Comparison of ENCODE assay signal across 8 cellular contexts in genomic region chr3:39106281-39107055, GRCh38. TPM values are rescaled to one million over a fixed set of nuclear protein-coding genes. Genes with fewer than 3 reads are reported as not detected.
DNase-seq lines count a peak whose midpoint lies in the region; ATAC-seq, FAIRE-seq and TF ChIP-seq lines count a peak whose summit lies in the region.

No MANE protein-coding gene starts in this region.

- peak overlapping the region; percentile 92 for H3K4me2 ChIP-seq in HCT116 (ENCODE audit: low read length)

- no peak for FAIRE-seq in small intestine (lab: Jason Lieb, UNC)

- CTCF ChIA-PET in HCT116 (lab: Charles Lee), result interaction anchor here (1.3 kb wide), 1 partner anchor 182 kb away, joined by 8 read pairs; no protein-coding TSS in a partner anchor

- H3K9me2 ChIP-seq in HCT116 (ENCODE audit: insufficient read depth), result no peaks in the 10 kb centered on the region

- H3K9ac ChIP-seq in HCT116 (ENCODE audit: low read length), result peak overlapping the region; percentile 87

- H3K4me1 Mint-ChIP-seq in activated T-helper 17 cell treated with anti-CD3 and anti-CD28 coated beads, Interleukin-2, amount 50 U/mL, for 72 hours, result peaks cover 50% of the 10 kb centered on the region

- no peak for TF ChIP-seq CTCF in HCT116 (IDR thresholded peaks at IDR 0.05 in 2 of 3, conservative IDR thresholded peaks at IDR 0.05 in 1 of 3; ENCODE audit: borderline replicate concordance in 1 of 3, insufficient read depth in 1 of 3, low read depth in 2 of 3, low read length in 2 of 3)

- BruUV-seq in HCT116 (replicated peaks; lab: Mats Ljungman, UMichigan), result TSS peak; percentile 67

- no peaks in the 10 kb centered on the region for H3K27me3 ChIP-seq in HCT116 (ENCODE audit: insufficient read depth, low read length)
- no peaks in the 10 kb centered on the region for H3K27me3 ChIP-seq in small intestine (ENCODE audit: control insufficient read depth in 2 of 2, insufficient read depth in 2 of 2, low read length in 2 of 2)

- DNase-seq in AG20443 (ENCODE audit: low spot score) (peak; percentile 57), HCT116 (ENCODE audit: low read depth, low spot score) (no peak), small intestine (no peak), NCI-H345 (lab: John Stamatoyannopoulos, UW) (no peak), NCI-H2081 (lab: John Stamatoyannopoulos, UW) (no peak)

- peak overlapping the region; percentile 92 for H3K27ac Mint-ChIP-seq in activated T-helper 17 cell treated with anti-CD3 and anti-CD28 coated beads, Interleukin-2, amount 50 U/mL, for 72 hours

- no peak for TF ChIP-seq RAD21 in HCT116 (IDR thresholded peaks at IDR 0.05; ENCODE audit: low read depth)

- H3K4me3 ChIP-seq in HCT116 (replicated peaks in 1 of 2; ENCODE audit: low read depth in 1 of 2, low read length in 2 of 2) (peak overlapping the region; percentile 87 to 96), iPS-11a (ENCODE audit: low read depth, low read length) (peak overlapping the region; percentile 85), small intestine (ENCODE audit: low read depth in 1 of 2, low read length in 2 of 2) (peak overlapping the region; percentile 80 to 87)

- 2 to 7% (median 6%) methylated on average over 37 of the region's 37 CpGs for WGBS in small intestine, 3 donors

- ATAC-seq in HCT116, result no peak; the same call in 1 of the 2 replicates
- ATAC-seq in activated T-helper 17 cell treated with anti-CD3 and anti-CD28 coated beads, Interleukin-2, amount 50 U/mL, for 72 hours (replicated peaks), result no peak
- ATAC-seq in HG02938 (IDR thresholded peaks at IDR 0.05; ENCODE audit: unreplicated experiment), result no peak

- no peak overlapping the region for H2AFZ ChIP-seq in HCT116 (ENCODE audit: low read depth, low read length, poor library complexity, severe bottlenecking)

- POLR2A ChIA-PET in HCT116 (lab: Charles Lee), result no interaction called here

- TF ChIP-seq POLR2A in HCT116 (IDR thresholded peaks at IDR 0.05; ENCODE audit: borderline replicate concordance, extremely low read depth, insufficient read depth, insufficient read length), result no peak

- H3K4me3 Mint-ChIP-seq in activated T-helper 17 cell treated with anti-CD3 and anti-CD28 coated beads, Interleukin-2, amount 50 U/mL, for 72 hours, result peak overlapping the region; percentile 96

- H4K20me1 ChIP-seq in HCT116 (ENCODE audit: insufficient read depth), result no peaks in the 10 kb centered on the region

- H3K79me2 ChIP-seq in HCT116 (ENCODE audit: insufficient read depth, low read length), result peaks cover 19% of the 10 kb centered on the region; the same call in 1 of the 2 replicates

- intact Hi-C loops in HCT116 (cut with micrococcal nuclease), result no loop called here

- no peaks in the 10 kb centered on the region for H3K9me3 Mint-ChIP-seq in activated T-helper 17 cell treated with anti-CD3 and anti-CD28 coated beads, Interleukin-2, amount 50 U/mL, for 72 hours

- peaks cover 16 to 23% of the 10 kb centered on the region in 2 experiments for H3K4me1 ChIP-seq in HCT116 (ENCODE audit: control insufficient read depth in 1 of 2, insufficient read depth in 2 of 2, low read length in 2 of 2)
- peaks cover 4 to 10% of the 10 kb centered on the region in 2 donors for H3K4me1 ChIP-seq in small intestine (ENCODE audit: control insufficient read depth in 2 of 2, insufficient read depth in 1 of 2, low read depth in 1 of 2, low read length in 1 of 2)

- RAD21 ChIA-PET in HCT116 (lab: Charles Lee; ENCODE audit: low non-redundant PET in 1 of 2, low total read pairs in 2 of 2, uncharacterized antibody in 2 of 2, unreplicated experiment in 2 of 2), result no interaction called here

- no peaks in the 10 kb centered on the region for H3K27me3 Mint-ChIP-seq in activated T-helper 17 cell treated with anti-CD3 and anti-CD28 coated beads, Interleukin-2, amount 50 U/mL, for 72 hours

- H3K27ac ChIP-seq in HCT116 (ENCODE audit: low read depth, low read length), result peak overlapping the region; percentile 79
- H3K27ac ChIP-seq in small intestine (ENCODE audit: low read depth in 1 of 2, low read length in 1 of 2), result peak overlapping the region; percentile 88 to 92

- H3K9me3 ChIP-seq in HCT116 (ENCODE audit: control insufficient read depth in 1 of 2, insufficient read depth in 1 of 2, low read depth in 1 of 2, low read length in 2 of 2) (no peaks in the 10 kb centered on the region), small intestine (ENCODE audit: control insufficient read depth, low read depth) (no peaks in the 10 kb centered on the region)

- H3K36me3 ChIP-seq in HCT116 (ENCODE audit: control insufficient read depth in 1 of 2, insufficient read depth in 2 of 2, low read length in 2 of 2), result no peaks in the 10 kb centered on the region
- no peaks in the 10 kb centered on the region for H3K36me3 ChIP-seq in small intestine (ENCODE audit: control insufficient read depth in 2 of 2, insufficient read depth in 2 of 2, low read length in 2 of 2)

- H3K36me3 Mint-ChIP-seq in activated T-helper 17 cell treated with anti-CD3 and anti-CD28 coated beads, Interleukin-2, amount 50 U/mL, for 72 hours (ENCODE audit: low read depth), result peaks cover 7% of the 10 kb centered on the region

TF ChIP-seq in HCT116, 20 proteins besides CTCF, POLR2A, EP300 and RAD21 (continues in another document):
- TF ChIP-seq POLR2AphosphoS5 (IDR thresholded peaks at IDR 0.05; ENCODE audit: low read depth, low read length) (no peak), SP1 (IDR thresholded peaks at IDR 0.05; ENCODE audit: low read depth) (no peak), EZH2 (IDR thresholded peaks at IDR 0.05) (no peak), EZH2phosphoT487 (IDR thresholded peaks at IDR 0.05; ENCODE audit: borderline replicate concordance) (no peak), ZBTB33 (IDR thresholded peaks at IDR 0.05; ENCODE audit: extremely low read depth, insufficient replicate concordance, low read length) (no peak), EGR1 (IDR thresholded peaks at IDR 0.05; ENCODE audit: low read depth) (no peak), CEBPB (IDR thresholded peaks at IDR 0.05; ENCODE audit: low read depth) (no peak)
- TF ChIP-seq, protein P1, sequence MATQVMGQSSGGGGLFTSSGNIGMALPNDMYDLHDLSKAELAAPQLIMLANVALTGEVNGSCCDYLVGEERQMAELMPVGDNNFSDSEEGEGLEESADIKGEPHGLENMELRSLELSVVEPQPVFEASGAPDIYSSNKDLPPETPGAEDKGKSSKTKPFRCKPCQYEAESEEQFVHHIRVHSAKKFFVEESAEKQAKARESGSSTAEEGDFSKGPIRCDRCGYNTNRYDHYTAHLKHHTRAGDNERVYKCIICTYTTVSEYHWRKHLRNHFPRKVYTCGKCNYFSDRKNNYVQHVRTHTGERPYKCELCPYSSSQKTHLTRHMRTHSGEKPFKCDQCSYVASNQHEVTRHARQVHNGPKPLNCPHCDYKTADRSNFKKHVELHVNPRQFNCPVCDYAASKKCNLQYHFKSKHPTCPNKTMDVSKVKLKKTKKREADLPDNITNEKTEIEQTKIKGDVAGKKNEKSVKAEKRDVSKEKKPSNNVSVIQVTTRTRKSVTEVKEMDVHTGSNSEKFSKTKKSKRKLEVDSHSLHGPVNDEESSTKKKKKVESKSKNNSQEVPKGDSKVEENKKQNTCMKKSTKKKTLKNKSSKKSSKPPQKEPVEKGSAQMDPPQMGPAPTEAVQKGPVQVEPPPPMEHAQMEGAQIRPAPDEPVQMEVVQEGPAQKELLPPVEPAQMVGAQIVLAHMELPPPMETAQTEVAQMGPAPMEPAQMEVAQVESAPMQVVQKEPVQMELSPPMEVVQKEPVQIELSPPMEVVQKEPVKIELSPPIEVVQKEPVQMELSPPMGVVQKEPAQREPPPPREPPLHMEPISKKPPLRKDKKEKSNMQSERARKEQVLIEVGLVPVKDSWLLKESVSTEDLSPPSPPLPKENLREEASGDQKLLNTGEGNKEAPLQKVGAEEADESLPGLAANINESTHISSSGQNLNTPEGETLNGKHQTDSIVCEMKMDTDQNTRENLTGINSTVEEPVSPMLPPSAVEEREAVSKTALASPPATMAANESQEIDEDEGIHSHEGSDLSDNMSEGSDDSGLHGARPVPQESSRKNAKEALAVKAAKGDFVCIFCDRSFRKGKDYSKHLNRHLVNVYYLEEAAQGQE (IDR thresholded peaks at IDR 0.05; ENCODE audit: low read depth), result no peak

RNA-seq across cellular contexts. Expression of gene GORASP1, which starts 1.0 kb away (rescaled TPM):
- total RNA-seq in HCT116 (2021; ENCODE audit: unreplicated experiment), result 38.8 TPM
- 29.6 and 34.1 TPM in 2 replicates for polyA plus RNA-seq in HCT116 (2012)
- total RNA-seq in activated T-helper 17 cell treated with anti-CD3 and anti-CD28 coated beads, Interleukin-2, amount 50 U/mL, for 72 hours, result 10 to 100 TPM; 21.2 to 24.2 TPM
- polyA plus RNA-seq in small intestine, result 10 to 100 TPM; 30.5 to 49.0 (median 35.9) TPM

RNA-seq across cellular contexts. Expression of gene TTC21A, which starts 1.0 kb away (rescaled TPM):
- total RNA-seq in HCT116 (2021; ENCODE audit: unreplicated experiment), result 5.6 TPM
- polyA plus RNA-seq in HCT116 (2012), result 2.1 TPM in 2 replicates
- 1 to 10 TPM; 2.7 to 4.7 TPM for total RNA-seq in activated T-helper 17 cell treated with anti-CD3 and anti-CD28 coated beads, Interleukin-2, amount 50 U/mL, for 72 hours
- 10 to 100 TPM in 2 of 3 donors, 1 to 10 TPM in 1; 1.7 to 12.7 (median 10.5) TPM for polyA plus RNA-seq in small intestine

RNA-seq across cellular contexts. Expression of gene CSRNP1, which starts 46.9 kb away (rescaled TPM):
- total RNA-seq in HCT116 (2021; ENCODE audit: unreplicated experiment), result 15.0 TPM
- 22.5 and 60.5 TPM in 2 replicates for polyA plus RNA-seq in HCT116 (2012)
- total RNA-seq in activated T-helper 17 cell treated with anti-CD3 and anti-CD28 coated beads, Interleukin-2, amount 50 U/mL, for 72 hours, result 100 to 1,000 TPM in 1 of 2 donors, 10 to 100 TPM in 1; 42.9 to 145 TPM
- polyA plus RNA-seq in small intestine, result 10 to 100 TPM; 15.1 to 34.3 (median 17.9) TPM

RNA-seq across cellular contexts. Expression of gene WDR48, which starts 54.7 kb away (rescaled TPM):
- 35.6 TPM for total RNA-seq in HCT116 (2021; ENCODE audit: unreplicated experiment)
- 12.6 and 14.5 TPM in 2 replicates for polyA plus RNA-seq in HCT116 (2012)
- 10 to 100 TPM; 56.6 to 81.1 TPM for total RNA-seq in activated T-helper 17 cell treated with anti-CD3 and anti-CD28 coated beads, Interleukin-2, amount 50 U/mL, for 72 hours
- 10 to 100 TPM; 15.7 to 21.7 (median 15.9) TPM for polyA plus RNA-seq in small intestine

RNA-seq across cellular contexts. Expression of gene SCN11A, which starts 54.7 kb away (rescaled TPM):
- 0.05 TPM for total RNA-seq in HCT116 (2021; ENCODE audit: unreplicated experiment)
- not detected in 2 replicates for polyA plus RNA-seq in HCT116 (2012)
- under 1 TPM; 0.21 to 0.22 TPM for total RNA-seq in activated T-helper 17 cell treated with anti-CD3 and anti-CD28 coated beads, Interleukin-2, amount 50 U/mL, for 72 hours
- 1 to 10 TPM in 1 of 3 donors, not detected in 2; 3.9 TPM for polyA plus RNA-seq in small intestine
